Comparison of ENCODE assay signal across 25 cellular contexts in genomic region chr1:181405584-181405983, GRCh38.
"Had no signal": no experiment of that assay in that cellular context is flagged by ENCODE, and none has a peak within 500 bp of the region (broad histone marks: within the 10 kb centered on the region; RNA-seq: fewer than 3 reads in every experiment).

No MANE protein-coding gene starts in this region.

- H3K4me1 ChIP-seq: ascending aorta, body of pancreas, Peyer's patch, SJCRH30 had no signal

- H3K27ac ChIP-seq: ascending aorta, body of pancreas, Peyer's patch, RWPE1, SJCRH30 had no signal

- H3K9me3 ChIP-seq: ascending aorta, body of pancreas, Peyer's patch, SJCRH30 had no signal

- H3K4me1 Mint-ChIP-seq: activated B cell treated with CpG ODN at 0.5 μM for 24 hours had no signal

- H3K4me3 Mint-ChIP-seq: activated B cell treated with CpG ODN at 0.5 μM for 24 hours; activated CD4-positive, alpha-beta T cell treated with anti-CD3 and anti-CD28 coated beads, Interleukin-2, amount 10 ng/mL, durations not matched to agents 24 days and 14 days; activated CD8-positive, alpha-beta memory T cell treated with anti-CD3 and anti-CD28 coated beads, Interleukin-2, amount 10 ng/mL, durations not matched to agents 7 days and 5 days; activated naive CD4-positive, alpha-beta T cell treated with anti-CD3 and anti-CD28 coated beads, Interleukin-2, amount 50 U/mL, for 24 hours; activated T-cell treated with anti-CD3 and anti-CD28 coated beads, Interleukin-2, amount 50 U/mL, for 24 hours; activated T-helper 1 cell treated with anti-CD3 and anti-CD28 coated beads, Interleukin-12 subunit alpha, Interleukin-12 subunit beta, Interleukin-2, Interleukin-4 antibody, amounts not matched to agents 30 ng/mL and 10 ng/mL and 1 ng/mL, durations not matched to agents 14 hours and 24 hours and 36 hours; T-helper 1 cell treated with Interleukin-12 subunit alpha and Interleukin-12 subunit beta and Interleukin-4 antibody, amounts not matched to agents 30 μg/mL and 1 μg/mL, for 36 hours had no signal

- H3K36me3 ChIP-seq: ascending aorta, Peyer's patch, SJCRH30 had no signal

- H3K36me3 Mint-ChIP-seq: activated naive CD4-positive, alpha-beta T cell treated with anti-CD3 and anti-CD28 coated beads, Interleukin-2, amount 50 U/mL, for 24 hours had no signal

- H3K27me3 ChIP-seq: ascending aorta, body of pancreas, Peyer's patch, SJCRH30 had no signal

- ATAC-seq: activated CD8-positive, alpha-beta memory T cell treated with anti-CD3 and anti-CD28 coated beads, Interleukin-2, amount 10 ng/mL, durations not matched to agents 7 days and 5 days; body of pancreas; SK-N-SH treated with all-trans-retinoic acid at 6 μM for 48 hours had no signal

- H3K9me3 Mint-ChIP-seq: activated B cell treated with CpG ODN at 0.5 μM for 24 hours; activated CD4-positive, alpha-beta T cell treated with anti-CD3 and anti-CD28 coated beads, Interleukin-2, amount 10 ng/mL, durations not matched to agents 24 days and 14 days; activated naive CD4-positive, alpha-beta T cell treated with anti-CD3 and anti-CD28 coated beads, Interleukin-2, amount 50 U/mL, for 24 hours; activated T-cell treated with anti-CD3 and anti-CD28 coated beads, Interleukin-2, amount 50 U/mL, for 24 hours; activated T-helper 1 cell treated with anti-CD3 and anti-CD28 coated beads, Interleukin-12 subunit alpha, Interleukin-12 subunit beta, Interleukin-2, Interleukin-4 antibody, amounts not matched to agents 30 ng/mL and 10 ng/mL and 1 ng/mL, durations not matched to agents 14 hours and 24 hours and 36 hours; T-helper 1 cell treated with Interleukin-12 subunit alpha and Interleukin-12 subunit beta and Interleukin-4 antibody, amounts not matched to agents 30 μg/mL and 1 μg/mL, for 36 hours had no signal

- DNase-seq: activated B cell treated with CpG ODN at 0.5 μM for 24 hours; activated CD4-positive, alpha-beta T cell treated with anti-CD3 and anti-CD28 coated beads for 1 hour; activated CD4-positive, alpha-beta T cell treated with anti-CD3 and anti-CD28 coated beads, Interleukin-2, amount 10 ng/mL, durations not matched to agents 24 days and 14 days; activated CD4-positive, alpha-beta T cell treated with anti-CD3 and anti-CD28 coated beads, Interleukin-2, amount 50 U/mL, for 48 hours; activated CD8-positive, alpha-beta memory T cell treated with anti-CD3 and anti-CD28 coated beads, Interleukin-2, amount 10 ng/mL, durations not matched to agents 7 days and 5 days; activated effector memory CD4-positive, alpha-beta T cell treated with Interleukin-2 at 50 U/mL for 16 hours; activated naive CD4-positive, alpha-beta T cell; activated T-cell treated with anti-CD3 and anti-CD28 coated beads, Interleukin-2, amount 50 U/mL, for 24 hours; body of pancreas; central memory CD4-positive, alpha-beta T cell; NCI-H1048; NCI-H146; NCI-H187 treated with DMSO at 0.1 percent for 48 hours; NCI-H2081 treated with DMSO at 0.1 percent for 48 hours; NCI-H510A treated with DMSO at 0.1 percent for 48 hours; NK-92 treated with Interleukin-12 subunit alpha and Interleukin-12 subunit beta, amount 100 ng/mL, for 24 hours; Peyer's patch; Right ventricle myocardium superior; SJCRH30 had no signal

- H3K27ac Mint-ChIP-seq: activated B cell treated with CpG ODN at 0.5 μM for 24 hours; activated CD4-positive, alpha-beta T cell treated with anti-CD3 and anti-CD28 coated beads, Interleukin-2, amount 10 ng/mL, durations not matched to agents 24 days and 14 days; activated CD8-positive, alpha-beta memory T cell treated with anti-CD3 and anti-CD28 coated beads, Interleukin-2, amount 10 ng/mL, durations not matched to agents 7 days and 5 days; activated naive CD4-positive, alpha-beta T cell treated with anti-CD3 and anti-CD28 coated beads, Interleukin-2, amount 50 U/mL, for 24 hours; activated T-cell treated with anti-CD3 and anti-CD28 coated beads, Interleukin-2, amount 50 U/mL, for 24 hours; activated T-helper 1 cell treated with anti-CD3 and anti-CD28 coated beads, Interleukin-12 subunit alpha, Interleukin-12 subunit beta, Interleukin-2, Interleukin-4 antibody, amounts not matched to agents 30 ng/mL and 10 ng/mL and 1 ng/mL, durations not matched to agents 14 hours and 24 hours and 36 hours; T-helper 1 cell treated with Interleukin-12 subunit alpha and Interleukin-12 subunit beta and Interleukin-4 antibody, amounts not matched to agents 30 μg/mL and 1 μg/mL, for 36 hours had no signal

- H3K4me3 ChIP-seq: ascending aorta, body of pancreas, Peyer's patch, SJCRH30 had no signal

- H3K27me3 Mint-ChIP-seq: activated CD4-positive, alpha-beta T cell treated with anti-CD3 and anti-CD28 coated beads, Interleukin-2, amount 10 ng/mL, durations not matched to agents 24 days and 14 days; activated CD8-positive, alpha-beta memory T cell treated with anti-CD3 and anti-CD28 coated beads, Interleukin-2, amount 10 ng/mL, durations not matched to agents 7 days and 5 days; activated naive CD4-positive, alpha-beta T cell treated with anti-CD3 and anti-CD28 coated beads, Interleukin-2, amount 50 U/mL, for 24 hours; activated T-cell treated with anti-CD3 and anti-CD28 coated beads, Interleukin-2, amount 50 U/mL, for 24 hours had no signal
